In the genomic region with DNA sequence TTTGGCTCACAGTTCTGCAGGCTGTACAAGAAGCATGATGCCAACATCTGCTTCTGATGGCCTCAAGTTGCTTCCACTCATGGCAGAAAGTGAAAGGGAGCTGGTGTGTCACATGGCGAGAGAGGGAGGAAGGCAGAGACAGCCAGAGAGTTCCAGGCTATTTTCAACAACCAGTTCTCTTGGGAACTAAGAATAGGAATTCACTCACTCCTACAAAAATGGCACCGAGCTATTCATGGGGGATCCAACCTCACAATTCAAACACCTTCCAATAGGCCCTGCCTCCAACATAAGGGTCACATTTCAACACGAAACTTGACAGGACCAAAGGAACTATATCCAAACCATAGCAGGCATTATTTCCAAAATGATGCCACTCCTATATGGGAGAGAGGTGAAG, we compare ENCODE assay signal across 21 cellular contexts.
"Had no signal": no experiment of that assay in that cellular context is flagged by ENCODE, and none has a peak within 500 bp of the region (broad histone marks: within the 10 kb centered on the region; RNA-seq: fewer than 3 reads in every experiment).

No MANE protein-coding gene starts in this region.

- H3K27me3 ChIP-seq: heart right ventricle, hepatocyte, ovary, sigmoid colon, spleen, thyroid gland, transverse colon, upper lobe of left lung had no signal

- H3K36me3 ChIP-seq: heart right ventricle, lower lobe of right lung, ovary, sigmoid colon, spleen, thyroid gland, transverse colon, upper lobe of left lung had no signal

- ATAC-seq: heart right ventricle; lower lobe of right lung; naive thymus-derived CD4-positive, alpha-beta T cell; natural killer cell treated with Interleukin-12 subunit alpha and Interleukin-12 subunit beta and Interleukin-15 and Interleukin-18, amount 100 ng/mL, for 72 hours; right cardiac atrium; stimulated activated effector memory CD8-positive, alpha-beta T cell treated with anti-CD3 and anti-CD28 coated beads, Interleukin-12 subunit alpha, Interleukin-12 subunit beta, amount 100 ng/mL, for 72 hours had no signal

- H3K27ac ChIP-seq: heart right ventricle, hepatocyte, lower lobe of right lung, ovary, spleen, thyroid gland, upper lobe of left lung had no signal

- H3K9me3 ChIP-seq: lower lobe of right lung, ovary, sigmoid colon, thyroid gland, transverse colon, upper lobe of left lung had no signal

- H3K4me1 ChIP-seq: lower lobe of right lung, thyroid gland had no signal

- DNase-seq: heart right ventricle; islet precursor cell; lower lobe of right lung; mammary epithelial cell; mesendoderm; naive thymus-derived CD4-positive, alpha-beta T cell; ovary; retina; right cardiac atrium; sigmoid colon; small intestine; spleen; stimulated activated CD4-positive, alpha-beta T cell treated with anti-CD3 and anti-CD28 coated beads, Interleukin-4, amount 100 ng/mL, for 24 hours; stimulated activated naive CD4-positive, alpha-beta T cell; substantia nigra; thyroid gland; transverse colon; upper lobe of left lung had no signal

- H3K4me3 ChIP-seq: heart right ventricle, hepatocyte, lower lobe of right lung, ovary, sigmoid colon, spleen, thyroid gland, transverse colon, upper lobe of left lung had no signal
